In the genomic region with DNA sequence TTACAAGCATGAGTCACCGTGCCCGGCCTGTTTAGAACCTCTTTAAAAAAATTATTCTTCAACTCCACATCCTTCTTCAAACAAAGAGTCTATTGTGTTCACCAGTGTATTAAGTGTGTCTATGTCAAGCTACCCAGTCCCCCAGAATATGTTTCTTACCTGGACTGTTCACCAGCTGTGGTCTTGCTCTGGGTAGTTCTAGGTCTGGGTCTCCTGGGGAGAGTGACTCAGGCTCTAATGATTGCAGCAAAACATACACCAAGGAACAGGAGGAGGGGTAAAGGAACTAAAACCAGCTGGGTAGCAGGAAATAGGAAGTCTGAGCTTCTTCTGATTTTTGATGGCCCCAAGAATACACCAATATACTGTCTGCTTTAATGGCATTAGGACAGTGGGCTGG, we compare ENCODE assay signal across 9 cellular contexts. TPM values are rescaled to one million over a fixed set of nuclear protein-coding genes. Genes with fewer than 3 reads are reported as not detected.
DNase-seq lines count a peak whose midpoint lies in the region; ATAC-seq and TF ChIP-seq lines count a peak whose summit lies in the region.
"Had no signal": no experiment of that assay in that cellular context is flagged by ENCODE, and none has a peak within 500 bp of the region (broad histone marks: within the 10 kb centered on the region; RNA-seq: fewer than 3 reads in every experiment).

A gene with protein sequence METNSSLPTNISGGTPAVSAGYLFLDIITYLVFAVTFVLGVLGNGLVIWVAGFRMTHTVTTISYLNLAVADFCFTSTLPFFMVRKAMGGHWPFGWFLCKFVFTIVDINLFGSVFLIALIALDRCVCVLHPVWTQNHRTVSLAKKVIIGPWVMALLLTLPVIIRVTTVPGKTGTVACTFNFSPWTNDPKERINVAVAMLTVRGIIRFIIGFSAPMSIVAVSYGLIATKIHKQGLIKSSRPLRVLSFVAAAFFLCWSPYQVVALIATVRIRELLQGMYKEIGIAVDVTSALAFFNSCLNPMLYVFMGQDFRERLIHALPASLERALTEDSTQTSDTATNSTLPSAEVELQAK (minus strand): TSS at position 224 of the 400 bp plus-strand sequence. CDS start 4,884 bp downstream, outside the sequence.

- H3K27ac Mint-ChIP-seq in endodermal cell = no peak within 1 kb of the TSS

- H3K36me3 Mint-ChIP-seq in endodermal cell (ENCODE audit: low read depth) = no peaks in the 10 kb centered on the region

- H3K4me3 Mint-ChIP-seq in endodermal cell = no peak within 1 kb of the TSS

- peaks cover 9% of the 10 kb centered on the region for H3K9me3 Mint-ChIP-seq in endodermal cell

- H3K4me3 ChIP-seq in fibroblast of the aortic adventitia (ENCODE audit: low read depth, low read length) (no peak within 1 kb of the TSS), neutrophil (ENCODE audit: low read depth in 1 of 2, low read length in 1 of 2) (peak within 1 kb of the TSS; percentile 88 to 100), endodermal cell (ENCODE audit: low read length) (no peak within 1 kb of the TSS)

- 92% methylated on average over 2 of the region's 2 CpGs; no CpG with 5 or more reads in 1 of the 2 experiments for WGBS in endodermal cell (ENCODE audit: insufficient coverage in 1 of 2, insufficient read length in 1 of 2), 2 experiments

- POLR2A ChIA-PET in RWPE1 (lab: Yijun Ruan, JAX; ENCODE audit: low non-redundant PET) = no interaction called here

- H3K4me1 ChIP-seq in neutrophil (ENCODE audit: control insufficient read depth in 1 of 2, insufficient read depth in 1 of 2, low read depth in 1 of 2, low read length in 1 of 2) (peaks cover 69 to 88% of the 10 kb centered on the region in 2 experiments), endodermal cell (ENCODE audit: control insufficient read depth, insufficient read depth, low read length) (no peaks in the 10 kb centered on the region)

- peaks cover 42% of the 10 kb centered on the region for H3K36me3 ChIP-seq in neutrophil
- no peaks in the 10 kb centered on the region for H3K36me3 ChIP-seq in endodermal cell (ENCODE audit: control insufficient read depth, insufficient read depth, low read length)

- CTCF ChIA-PET in RWPE1 (lab: Yijun Ruan, JAX) = no interaction called here

- no peaks in the 10 kb centered on the region for H3K27me3 ChIP-seq in neutrophil
- no peaks in the 10 kb centered on the region for H3K27me3 ChIP-seq in endodermal cell (ENCODE audit: control insufficient read depth, insufficient read depth, low read length, poor library complexity, severe bottlenecking)

- H3K9ac ChIP-seq in endodermal cell (ENCODE audit: extremely low read depth, low read length, poor library complexity, severe bottlenecking) = no peak within 1 kb of the TSS

- no peaks in the 10 kb centered on the region for H3K9me3 ChIP-seq in neutrophil
- H3K9me3 ChIP-seq in endodermal cell (ENCODE audit: control insufficient read depth, low read length) = no peaks in the 10 kb centered on the region

- peaks cover 15% of the 10 kb centered on the region for H3K27me3 Mint-ChIP-seq in endodermal cell (ENCODE audit: insufficient read depth)

- no peak within 1 kb of the TSS for H3K27ac ChIP-seq in RWPE1
- H3K27ac ChIP-seq in neutrophil = peak within 1 kb of the TSS; percentile 95
- H3K27ac ChIP-seq in endodermal cell (ENCODE audit: low read depth, low read length) = no peak within 1 kb of the TSS

- DNase-seq in CD1c-positive myeloid dendritic cell (ENCODE audit: extremely low spot score) (peak; percentile 77), RWPE1 (ENCODE audit: low spot score) (peak; percentile 5), fibroblast of the aortic adventitia (ENCODE audit: low read depth) (peak; percentile 25), NCI-H2227 treated with DMSO at 0.1 percent for 48 hours (lab: John Stamatoyannopoulos, UW) (no peak), endodermal cell (no peak)
- DNase-seq in activated naive CD4-positive, alpha-beta T cell (lab: John Stamatoyannopoulos, UW) = no peak
- DNase-seq: KG1 had no signal

- no peak for ATAC-seq in HG03457 (IDR thresholded peaks at IDR 0.05; ENCODE audit: unreplicated experiment)

- TF ChIP-seq CTCF in RWPE1 (conservative IDR thresholded peaks at IDR 0.05; ENCODE audit: low read depth) = no peak
- no peak for TF ChIP-seq CTCF in fibroblast of the aortic adventitia (IDR thresholded peaks at IDR 0.05; ENCODE audit: insufficient read depth, low read length)
- no peak for TF ChIP-seq CTCF in neutrophil (IDR thresholded peaks at IDR 0.05)
- no peak for TF ChIP-seq CTCF in endodermal cell (conservative IDR thresholded peaks at IDR 0.05)

- no peaks in the 10 kb centered on the region for H3K4me1 Mint-ChIP-seq in endodermal cell

RNA-seq across cellular contexts. Expression of the gene that starts here (rescaled TPM):
- total RNA-seq in fibroblast of the aortic adventitia (ENCODE audit: low replicate concordance) (not detected in 2 replicates), endodermal cell (not detected)
- polyA plus RNA-seq in endodermal cell (2013, experiment 1 of 2) = not detected
- polyA plus RNA-seq in endodermal cell (2013, experiment 2 of 2) = not detected

Comparison
In these comparisons a context has a peak if more than half of its experiments do, and no peak if none do; other contexts are left out.
1. Peak in DNase-seq in fibroblast of the aortic adventitia; RNA of the gene not detected or under 1 TPM.
2. DNase-seq: peak in CD1c-positive myeloid dendritic cell (single experiment) and RWPE1 (single experiment); none in NCI-H2227 treated with DMSO at 0.1 percent for 48 hours (single experiment), endodermal cell (single experiment) and activated naive CD4-positive, alpha-beta T cell (0 of 4).
3. H3K4me3 ChIP-seq: peak in neutrophil (2 of 2); none in fibroblast of the aortic adventitia (single experiment) and endodermal cell (single experiment).